In genomic region chr7:5590596-5591546, GRCh38 we compare ENCODE assay signal across 11 cellular contexts. TPM values are rescaled to one million over a fixed set of nuclear protein-coding genes. Genes with fewer than 3 reads are reported as not detected.
DNase-seq lines count a peak whose midpoint lies in the region; ATAC-seq, FAIRE-seq and TF ChIP-seq lines count a peak whose summit lies in the region.
"Had no signal": no experiment of that assay in that cellular context is flagged by ENCODE, and none has a peak within 500 bp of the region (broad histone marks: within the 10 kb centered on the region; RNA-seq: fewer than 3 reads in every experiment).

No MANE protein-coding gene starts in this region.

- H3K4me2 ChIP-seq in astrocyte (ENCODE audit: low read length), result peak overlapping the region; percentile 98

- intact Hi-C loops in Right ventricle myocardium inferior (cut with DNase I), result no loop called here
- intact Hi-C loops in esophagus squamous epithelium (cut with DNase I), result no loop called here

- peak overlapping the region; percentile 19 for H3K9ac ChIP-seq in astrocyte (ENCODE audit: low read length)

- H3K27ac ChIP-seq in cardiac muscle cell (peak overlapping the region; percentile 86), astrocyte (ENCODE audit: low read depth, low read length) (no peak overlapping the region), upper lobe of left lung (peak overlapping the region in 3 of 4 donors; percentile 48 to 79 (median 73)), esophagus squamous epithelium (no peak overlapping the region)

- peaks cover 11% of the 10 kb centered on the region for H3K36me3 Mint-ChIP-seq in astrocyte (ENCODE audit: low read depth, unreplicated experiment)
- no peaks in the 10 kb centered on the region for H3K36me3 Mint-ChIP-seq in memory B cell

- no peak for TF ChIP-seq EP300 in upper lobe of left lung (IDR thresholded peaks at IDR 0.05)

- H3K27me3 Mint-ChIP-seq in astrocyte (ENCODE audit: low read depth, unreplicated experiment) (peaks cover 7% of the 10 kb centered on the region), memory B cell (peaks cover 8% of the 10 kb centered on the region)

- peaks cover 53% of the 10 kb centered on the region for H4K20me1 ChIP-seq in astrocyte (ENCODE audit: insufficient read depth, low read length)

- TF ChIP-seq POLR2A in upper lobe of left lung (IDR thresholded peaks at IDR 0.05) (no peak), esophagus squamous epithelium (IDR thresholded peaks at IDR 0.05) (no peak)

- WGBS in upper lobe of left lung, 2 donors, result 63 to 66% methylated on average over 16 to 18 of the region's 18 CpGs
- WGBS in esophagus squamous epithelium, 2 donors, result 68 to 70% methylated on average over 15 of the region's 18 CpGs

- H3K36me3 ChIP-seq in cardiac muscle cell (no peaks in the 10 kb centered on the region), astrocyte (ENCODE audit: insufficient read depth, low read length) (no peaks in the 10 kb centered on the region), upper lobe of left lung (no peaks in the 10 kb centered on the region), esophagus squamous epithelium (no peaks in the 10 kb centered on the region)

- H3K4me1 Mint-ChIP-seq in astrocyte (ENCODE audit: low read depth, unreplicated experiment), result peaks cover 14% of the 10 kb centered on the region
- peaks cover 14% of the 10 kb centered on the region for H3K4me1 Mint-ChIP-seq in memory B cell

- H3K27me3 ChIP-seq in cardiac muscle cell (no peaks in the 10 kb centered on the region), astrocyte (ENCODE audit: insufficient read depth, low read length) (peaks cover 5% of the 10 kb centered on the region), upper lobe of left lung (peaks cover 0 to 22% (median 8%) of the 10 kb centered on the region in 4 donors), esophagus squamous epithelium (peaks cover 0 to 26% (median 0%) of the 10 kb centered on the region in 4 donors)

- no peak overlapping the region for H3K4me3 ChIP-seq in cardiac muscle cell
- no peak overlapping the region for H3K4me3 ChIP-seq in astrocyte (ENCODE audit: insufficient read depth, low read depth, low read length)
- no peak overlapping the region for H3K4me3 ChIP-seq in upper lobe of left lung
- H3K4me3 ChIP-seq in esophagus squamous epithelium, result no peak overlapping the region

- DNase-seq in cardiac muscle cell (ENCODE audit: low read depth in 1 of 2, low spot score in 1 of 2) (no peak), Right ventricle myocardium inferior (ENCODE audit: missing footprints) (no peak), astrocyte (ENCODE audit: low read depth) (no peak), memory B cell (ENCODE audit: low spot score in 2 of 2) (no peak), upper lobe of left lung (no peak), esophagus squamous epithelium (lab: John Stamatoyannopoulos, UW) (no peak)
- DNase-seq: NCI-H1694; stimulated activated naive CD8-positive, alpha-beta T cell treated with anti-CD3 and anti-CD28 coated beads, Interleukin-15, Interleukin-2, amounts not matched to agents 100 U/mL and 50 U/mL, for 24 hours had no signal

- H3K4me3 Mint-ChIP-seq in astrocyte (ENCODE audit: unreplicated experiment) (peak overlapping the region; percentile 60), memory B cell (peak overlapping the region; percentile 33)
- H3K4me3 Mint-ChIP-seq: T-helper 1 cell treated with Interleukin-12 subunit alpha and Interleukin-12 subunit beta and Interleukin-4 antibody, amounts not matched to agents 30 μg/mL and 1 μg/mL, for 36 hours had no signal

- H3K27ac Mint-ChIP-seq in astrocyte (ENCODE audit: unreplicated experiment) (peak overlapping the region; percentile 95), memory B cell (no peak overlapping the region)
- H3K27ac Mint-ChIP-seq: T-helper 1 cell treated with Interleukin-12 subunit alpha and Interleukin-12 subunit beta and Interleukin-4 antibody, amounts not matched to agents 30 μg/mL and 1 μg/mL, for 36 hours had no signal

- H2AFZ ChIP-seq in astrocyte (ENCODE audit: low read depth, low read length), result no peak overlapping the region

- no peaks in the 10 kb centered on the region for H3K9me3 ChIP-seq in cardiac muscle cell (ENCODE audit: low read depth)
- H3K9me3 ChIP-seq in astrocyte (ENCODE audit: insufficient read depth, low read depth, low read length), result no peaks in the 10 kb centered on the region
- H3K9me3 ChIP-seq in upper lobe of left lung, result no peaks in the 10 kb centered on the region
- H3K9me3 ChIP-seq in esophagus squamous epithelium, result no peaks in the 10 kb centered on the region

- TF ChIP-seq CTCF in cardiac muscle cell (IDR thresholded peaks at IDR 0.05; ENCODE audit: low read depth, low read length) (no peak), astrocyte (IDR thresholded peaks at IDR 0.05; ENCODE audit: insufficient read depth, low read depth, low read length) (no peak), upper lobe of left lung (IDR thresholded peaks at IDR 0.05) (no peak), esophagus squamous epithelium (IDR thresholded peaks at IDR 0.05) (no peak)

- H3K79me2 ChIP-seq in astrocyte (ENCODE audit: insufficient read depth, low read length), result peaks cover 33% of the 10 kb centered on the region

- ATAC-seq in Right ventricle myocardium inferior (no peak), memory B cell (ENCODE audit: low read depth) (no peak), upper lobe of left lung (ENCODE audit: low FRiP score in 2 of 2) (no peak), HG02840 (IDR thresholded peaks at IDR 0.05; ENCODE audit: low FRiP score, unreplicated experiment) (no peak), GM19397 (IDR thresholded peaks at IDR 0.05; ENCODE audit: unreplicated experiment) (no peak)
- ATAC-seq: stimulated activated naive CD8-positive, alpha-beta T cell treated with anti-CD3 and anti-CD28 coated beads, Interleukin-15, Interleukin-2, amounts not matched to agents 100 U/mL and 50 U/mL, for 24 hours had no signal

- peaks cover 13% of the 10 kb centered on the region for H3K4me1 ChIP-seq in cardiac muscle cell (ENCODE audit: low read depth)
- H3K4me1 ChIP-seq in astrocyte (ENCODE audit: insufficient read depth, low read length), result peaks cover 15% of the 10 kb centered on the region
- peaks cover 37 to 47% (median 46%) of the 10 kb centered on the region in 4 donors for H3K4me1 ChIP-seq in upper lobe of left lung
- H3K4me1 ChIP-seq in esophagus squamous epithelium, result peaks cover 20 to 52% (median 37%) of the 10 kb centered on the region in 3 donors

- no peak for FAIRE-seq in astrocyte (lab: Jason Lieb, UNC)

- H3K9me3 Mint-ChIP-seq in astrocyte (ENCODE audit: unreplicated experiment), result no peaks in the 10 kb centered on the region
- H3K9me3 Mint-ChIP-seq in memory B cell, result no peaks in the 10 kb centered on the region
- H3K9me3 Mint-ChIP-seq: T-helper 1 cell treated with Interleukin-12 subunit alpha and Interleukin-12 subunit beta and Interleukin-4 antibody, amounts not matched to agents 30 μg/mL and 1 μg/mL, for 36 hours had no signal

RNA-seq across cellular contexts. Expression of gene FSCN1, which starts 1.7 kb away (rescaled TPM):
- total RNA-seq in cardiac muscle cell (340 and 364 TPM in 2 replicates), Right ventricle myocardium inferior (12.9 TPM), astrocyte (629 and 685 TPM in 2 replicates), upper lobe of left lung (10 to 100 TPM in 5 of 6 donors, 1 to 10 TPM in 1; 9.7 to 77.3 (median 25.5) TPM), esophagus squamous epithelium (100 to 1,000 TPM in 2 of 4 donors, 10 to 100 TPM in 2; 63.9 to 236 (median 102) TPM)
- 171 and 180 TPM in 2 replicates for polyA plus RNA-seq in cardiac muscle cell

Comparison
In these comparisons a context has a peak if more than half of its experiments do, and no peak if none do; other contexts are left out.
1. H3K27ac ChIP-seq: peak in cardiac muscle cell (single experiment) and upper lobe of left lung (3 of 4); none in astrocyte (single experiment) and esophagus squamous epithelium (0 of 4).